In the genomic region with DNA sequence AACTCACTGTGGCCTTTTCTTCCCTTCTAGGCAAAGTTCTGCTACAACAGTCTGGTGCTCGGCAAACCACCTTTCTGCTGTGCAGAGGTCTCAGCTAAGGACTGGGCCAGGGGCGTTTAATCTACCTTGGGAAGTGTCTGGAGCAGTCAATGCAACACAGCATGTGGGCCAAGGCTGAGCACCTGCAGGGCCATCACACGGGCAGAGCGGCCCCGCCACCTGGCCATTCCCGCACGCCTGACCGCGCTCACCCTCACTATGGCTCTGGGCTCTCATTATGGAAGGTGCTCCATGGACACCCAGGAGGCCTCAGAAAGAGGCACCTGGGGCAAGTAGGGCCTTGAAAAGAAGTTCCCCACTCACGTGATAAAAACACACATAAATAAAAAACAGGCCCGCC, we compare ENCODE assay signal across 21 cellular contexts.
DNase-seq lines count a peak whose midpoint lies in the region; ATAC-seq, FAIRE-seq and TF ChIP-seq lines count a peak whose summit lies in the region.
"Had no signal": no experiment of that assay in that cellular context is flagged by ENCODE, and none has a peak within 500 bp of the region (broad histone marks: within the 10 kb centered on the region; RNA-seq: fewer than 3 reads in every experiment).

No MANE protein-coding gene starts in this region.

- no peaks in the 10 kb centered on the region for H3K9me2 ChIP-seq in OCI-LY1 (ENCODE audit: low read depth, low read length)
- H3K9me2 ChIP-seq: SK-N-SH had no signal

- no peak for TF ChIP-seq RAD21 in H1 (IDR thresholded peaks at IDR 0.05 in 1 of 2, conservative IDR thresholded peaks at IDR 0.05 in 1 of 2; ENCODE audit: low read depth in 2 of 2, low read length in 2 of 2)

- H2AFZ ChIP-seq in OCI-LY1 (ENCODE audit: low read length) (no peak overlapping the region), H1 (ENCODE audit: low read length) (no peak overlapping the region), neuronal stem cell (ENCODE audit: low read length) (no peak overlapping the region)
- H2AFZ ChIP-seq: GM23338 had no signal

- H2BK120ac ChIP-seq in H1 (replicated peaks; ENCODE audit: low read depth, low read length) (no peak overlapping the region), neuronal stem cell (ENCODE audit: low read depth, low read length) (no peak overlapping the region)

- peak; percentile 56 for DNase-seq in G401 (ENCODE audit: low spot score)
- DNase-seq in H1 (ENCODE audit: low read depth in 1 of 2, low spot score in 2 of 2), result no peak
- DNase-seq in neuronal stem cell (ENCODE audit: low spot score), result no peak
- DNase-seq in glomerular visceral epithelial cell (ENCODE audit: extremely low spot score), result no peak
- DNase-seq: ACHN; AML-193; CD4-positive, alpha-beta T cell; DND-41; GDM1; NCI-H146; NCI-H2081 treated with DMSO at 0.1 percent for 48 hours; NCI-H2227 treated with DMSO at 0.1 percent for 48 hours; NCI-H526 treated with DMSO at 0.1 percent for 48 hours; SK-N-SH had no signal

- no peak overlapping the region for H2BK15ac ChIP-seq in H1 (ENCODE audit: low read length)
- no peak overlapping the region for H2BK15ac ChIP-seq in neuronal stem cell (ENCODE audit: low read length)

- H3K79me2 ChIP-seq in OCI-LY1 (ENCODE audit: insufficient read depth, low read length) (no peaks in the 10 kb centered on the region), H1 (ENCODE audit: control insufficient read depth in 1 of 2, insufficient read depth in 2 of 2, low read length in 2 of 2) (no peaks in the 10 kb centered on the region; a peak in 1 of 4 replicates)

- POLR2A ChIA-PET in H1 (lab: Charles Lee; ENCODE audit: partially characterized antibody), result no interaction called here

- peak overlapping the region; percentile 70 for H3K27ac ChIP-seq in OCI-LY1 (ENCODE audit: low read depth, low read length, poor library complexity, severe bottlenecking)
- H3K27ac ChIP-seq in H1 (ENCODE audit: low read depth, low read length), result no peak overlapping the region
- no peak overlapping the region for H3K27ac ChIP-seq in neuronal stem cell (replicated peaks; ENCODE audit: low read length)

- H3K18ac ChIP-seq in H1 (ENCODE audit: extremely low read depth, low read length) (no peak overlapping the region), neuronal stem cell (ENCODE audit: low read length) (no peak overlapping the region)

- H2BK20ac ChIP-seq in H1 (ENCODE audit: low read length), result no peak overlapping the region

- H3K14ac ChIP-seq in H1 (ENCODE audit: insufficient read length) (no peak overlapping the region), neuronal stem cell (ENCODE audit: low read length) (no peak overlapping the region)

- H3K36me3 ChIP-seq in OCI-LY1 (ENCODE audit: insufficient read depth, low read length) (no peaks in the 10 kb centered on the region), H1 (ENCODE audit: control insufficient read depth in 2 of 4, insufficient read depth in 4 of 4, low read length in 3 of 4) (peaks cover 2 to 38% (median 17%) of the 10 kb centered on the region in 4 experiments; a peak in 7 of 8 replicates), neuronal stem cell (replicated peaks in 1 of 2; ENCODE audit: control insufficient read depth in 2 of 2, insufficient read depth in 2 of 2, low read length in 2 of 2) (peaks cover 48 to 91% of the 10 kb centered on the region in 2 donors)

- H4K91ac ChIP-seq in H1 (replicated peaks; ENCODE audit: insufficient read length, low read length) (no peak overlapping the region), neuronal stem cell (ENCODE audit: low read depth, low read length, poor library complexity) (no peak overlapping the region)

- H2BK5ac ChIP-seq in H1 (ENCODE audit: low read depth, low read length) (no peak overlapping the region), neuronal stem cell (ENCODE audit: low read length) (no peak overlapping the region)

- no peak for TF ChIP-seq POLR2A in H1 (IDR thresholded peaks at IDR 0.05; ENCODE audit: control extremely low read depth in 1 of 2, low read depth in 2 of 2, low read length in 2 of 2)

- TF ChIP-seq CTCF in OCI-LY1 (IDR thresholded peaks at IDR 0.05; ENCODE audit: low read length) (no peak), H1 (IDR thresholded peaks at IDR 0.05; ENCODE audit: control extremely low read depth in 1 of 3, insufficient read depth in 1 of 3, low read depth in 1 of 3, low read length in 3 of 3) (no peak)

- no peak for FAIRE-seq in H1 (lab: Jason Lieb, UNC)
- FAIRE-seq: GM12878, GM18507, HepG2 had no signal

- no peak overlapping the region for H3K56ac ChIP-seq in H1 (replicated peaks; ENCODE audit: insufficient read length, low read depth, low read length)

- H4K8ac ChIP-seq in H1 (ENCODE audit: extremely low read depth, insufficient read depth, low read length) (no peak overlapping the region), neuronal stem cell (ENCODE audit: low read depth, low read length) (no peak overlapping the region)

- H3K79me1 ChIP-seq in H1 (ENCODE audit: low read depth, low read length), result no peaks in the 10 kb centered on the region
- H3K79me1 ChIP-seq in neuronal stem cell (ENCODE audit: low read depth, low read length), result peaks cover 5% of the 10 kb centered on the region

- TF ChIP-seq EP300 in H1 (IDR thresholded peaks at IDR 0.05; ENCODE audit: borderline replicate concordance in 1 of 2, low read depth in 2 of 2, low read length in 2 of 2), result no peak

- no peak overlapping the region for H3K4ac ChIP-seq in H1 (replicated peaks; ENCODE audit: insufficient read length, low read depth, low read length)
- H3K4ac ChIP-seq in neuronal stem cell (ENCODE audit: low read length), result no peak overlapping the region

- H3K9me3 ChIP-seq in OCI-LY1 (ENCODE audit: low read length), result no peaks in the 10 kb centered on the region
- no peaks in the 10 kb centered on the region for H3K9me3 ChIP-seq in H1 (ENCODE audit: insufficient read depth in 2 of 2, low read depth in 1 of 2, low read length in 1 of 2)
- H3K9me3 ChIP-seq in neuronal stem cell (replicated peaks in 1 of 2; ENCODE audit: control insufficient read depth in 2 of 2, insufficient read depth in 1 of 2, low read depth in 1 of 2, low read length in 2 of 2), result peaks cover 0 to 2% of the 10 kb centered on the region in 2 donors
- H3K9me3 ChIP-seq: SK-N-SH had no signal

- H3K27me3 ChIP-seq in OCI-LY1 (ENCODE audit: insufficient read depth, low read length), result no peaks in the 10 kb centered on the region
- no peaks in the 10 kb centered on the region for H3K27me3 ChIP-seq in H1 (replicated peaks in 1 of 4; ENCODE audit: control insufficient read depth in 3 of 4, extremely low read depth in 1 of 4, insufficient read depth in 3 of 4, low read length in 3 of 4)
- H3K27me3 ChIP-seq in neuronal stem cell (ENCODE audit: control insufficient read depth in 3 of 3, insufficient read depth in 3 of 3, low read depth in 1 of 3, low read length in 3 of 3), result no peaks in the 10 kb centered on the region

- no peak overlapping the region for H3K9ac ChIP-seq in OCI-LY1 (ENCODE audit: low read length)
- no peak overlapping the region for H3K9ac ChIP-seq in H1 (replicated peaks in 1 of 4; ENCODE audit: extremely low read depth in 1 of 4, low read depth in 3 of 4, low read length in 3 of 4)
- H3K9ac ChIP-seq in neuronal stem cell (ENCODE audit: low read depth, low read length, poor library complexity), result peak overlapping the region; percentile 7
- H3K9ac ChIP-seq: SK-N-SH had no signal

- H3K4me2 ChIP-seq in OCI-LY1 (ENCODE audit: low read length) (no peak overlapping the region), H1 (ENCODE audit: insufficient read depth in 1 of 2, low read depth in 2 of 2, low read length in 2 of 2) (no peak overlapping the region), neuronal stem cell (ENCODE audit: insufficient read depth, low read length, poor library complexity, severe bottlenecking) (no peak overlapping the region)
- H3K4me2 ChIP-seq: GM23338, SK-N-SH had no signal

- CTCF ChIA-PET in H1 (lab: Charles Lee; ENCODE audit: partially characterized antibody), result interaction anchor here (0.8 to 1.0 kb wide), 3 partner anchors 15 to 52 kb away, joined by 3 to 5 read pairs (median 5); no protein-coding TSS in a partner anchor

- 89% methylated on average over 11 of the region's 11 CpGs; no CpG with 5 or more reads in 1 of the 2 experiments for WGBS in H1 (ENCODE audit: extremely low coverage in 1 of 2, insufficient coverage in 1 of 2, insufficient read length in 1 of 2, insufficient replicate concordance in 2 of 2, low coverage in 1 of 2, low lambda C conversion rate in 2 of 2, missing lambda C conversion rate in 1 of 2), 2 experiments
- no CpG with 5 or more reads among the region's 11 CpGs for WGBS in neuronal stem cell (ENCODE audit: extremely low coverage in 2 of 2, insufficient read length in 2 of 2, insufficient replicate concordance in 1 of 2), 2 donors

- H4K20me1 ChIP-seq in OCI-LY1 (ENCODE audit: insufficient read depth, low read length) (no peaks in the 10 kb centered on the region), H1 (replicated peaks in 1 of 2; ENCODE audit: control insufficient read depth in 1 of 2, insufficient read depth in 2 of 2, low read length in 2 of 2) (peaks cover 0 to 10% of the 10 kb centered on the region in 2 experiments)

- H3K4me3 ChIP-seq in OCI-LY1 (ENCODE audit: low read depth, low read length, poor library complexity, severe bottlenecking) (no peak overlapping the region), H1 (ENCODE audit: extremely low read depth in 1 of 4, insufficient read depth in 2 of 4, low read depth in 3 of 4, low read length in 4 of 4) (no peak overlapping the region), neuronal stem cell (ENCODE audit: low read length in 2 of 2) (no peak overlapping the region)
- H3K4me3 ChIP-seq: GM12878, GM23338 had no signal

- 0 out of 2 replicates have a peak overlapping the region, but pooled peaks have one; percentile 17 for H2BK12ac ChIP-seq in H1 (ENCODE audit: low read depth, low read length)
- H2BK12ac ChIP-seq in neuronal stem cell (ENCODE audit: low read length), result no peak overlapping the region

- H4K5ac ChIP-seq in H1 (ENCODE audit: insufficient read length, low read depth, low read length), result no peak overlapping the region

- H2AK5ac ChIP-seq in H1 (ENCODE audit: low read depth, low read length) (no peak overlapping the region), neuronal stem cell (ENCODE audit: low read depth, low read length) (no peak overlapping the region)

- H3K23ac ChIP-seq in H1 (ENCODE audit: insufficient read length) (no peak overlapping the region), neuronal stem cell (ENCODE audit: low read depth, low read length, poor library complexity) (no peak overlapping the region)

- in situ Hi-C loops in G401 (cut with HindIII; ENCODE audit: low sequenced_read_pairs), result no loop called here

- no peak for ATAC-seq in GM18867 (IDR thresholded peaks at IDR 0.05; ENCODE audit: unreplicated experiment)
- ATAC-seq in GM19397 (IDR thresholded peaks at IDR 0.05; ENCODE audit: unreplicated experiment), result no peak
- ATAC-seq: GM12878, GM23338, HepG2 had no signal

- no peaks in the 10 kb centered on the region for H3F3A ChIP-seq in OCI-LY1 (ENCODE audit: insufficient read depth, low read length)

- H3K4me1 ChIP-seq in OCI-LY1 (ENCODE audit: insufficient read depth, low read length, severe bottlenecking) (peaks cover 65% of the 10 kb centered on the region), H1 (replicated peaks in 1 of 4; ENCODE audit: control insufficient read depth in 3 of 4, insufficient read depth in 4 of 4, low read length in 3 of 4) (no peaks in the 10 kb centered on the region; a peak in 1 of 7 replicates), neuronal stem cell (ENCODE audit: control insufficient read depth in 2 of 2, insufficient read depth in 1 of 2, low read depth in 1 of 2, low read length in 2 of 2) (peaks cover 0 to 7% of the 10 kb centered on the region in 2 donors)

- no peaks in the 10 kb centered on the region for H3K23me2 ChIP-seq in H1 (ENCODE audit: low read depth, low read length)
